In the genomic region with DNA sequence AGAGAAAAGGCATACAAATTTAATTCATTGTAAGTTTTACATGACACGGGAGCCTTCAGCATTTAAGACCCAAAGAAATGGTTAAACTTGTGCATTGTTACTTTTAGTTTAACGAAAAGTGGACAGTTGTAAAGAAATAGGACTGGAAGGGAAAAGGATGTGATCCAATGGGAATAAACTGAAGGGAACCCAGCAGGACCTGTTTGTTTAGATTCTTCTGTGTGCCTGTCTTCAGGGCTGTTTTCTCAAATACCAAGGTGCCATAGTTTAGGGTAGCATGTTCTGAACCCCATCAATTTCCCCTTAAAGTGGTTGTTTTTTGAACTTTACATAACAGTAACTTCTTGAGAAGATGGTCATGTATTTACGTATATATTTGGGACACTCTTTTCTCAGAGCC, we compare ENCODE assay signal across 3 cellular contexts.
A peak's percentile ranks its signal among the peaks of the same experiment; 100 is the strongest.
TF ChIP-seq lines count a peak whose summit lies in the region.

No MANE protein-coding gene starts in this region.

TF ChIP-seq in Ishikawa, 13 proteins besides CTCF, POLR2A, EP300 and RAD21 (continued from another document):
- TF ChIP-seq TEAD4 (IDR thresholded peaks at IDR 0.05) (peak; percentile 62), FOXM1 (IDR thresholded peaks at IDR 0.05; ENCODE audit: borderline replicate concordance, low read depth) (no peak)
- TF ChIP-seq, protein P1, sequence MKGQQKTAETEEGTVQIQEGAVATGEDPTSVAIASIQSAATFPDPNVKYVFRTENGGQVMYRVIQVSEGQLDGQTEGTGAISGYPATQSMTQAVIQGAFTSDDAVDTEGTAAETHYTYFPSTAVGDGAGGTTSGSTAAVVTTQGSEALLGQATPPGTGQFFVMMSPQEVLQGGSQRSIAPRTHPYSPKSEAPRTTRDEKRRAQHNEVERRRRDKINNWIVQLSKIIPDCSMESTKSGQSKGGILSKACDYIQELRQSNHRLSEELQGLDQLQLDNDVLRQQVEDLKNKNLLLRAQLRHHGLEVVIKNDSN (IDR thresholded peaks at IDR 0.05), result no peak

TF ChIP-seq in endothelial cell of umbilical vein, 7 proteins besides CTCF, POLR2A, EP300 and RAD21 (continued from another document):
- TF ChIP-seq, protein P2, sequence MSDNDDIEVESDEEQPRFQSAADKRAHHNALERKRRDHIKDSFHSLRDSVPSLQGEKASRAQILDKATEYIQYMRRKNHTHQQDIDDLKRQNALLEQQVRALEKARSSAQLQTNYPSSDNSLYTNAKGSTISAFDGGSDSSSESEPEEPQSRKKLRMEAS (IDR thresholded peaks at IDR 0.05; ENCODE audit: insufficient read depth, insufficient read length), result no peak
- no peak for TF ChIP-seq FOS (IDR thresholded peaks at IDR 0.05; ENCODE audit: borderline replicate concordance, insufficient read depth, low read length)
- TF ChIP-seq POLR2AphosphoS5 (IDR thresholded peaks at IDR 0.05; ENCODE audit: insufficient read depth, low read depth, low read length), result no peak
- TF ChIP-seq GATA2 (IDR thresholded peaks at IDR 0.05; ENCODE audit: insufficient read depth, insufficient read length, low read depth, low read length), result no peak
- no peak for TF ChIP-seq JUN (IDR thresholded peaks at IDR 0.05; ENCODE audit: borderline replicate concordance, insufficient read depth, insufficient read length, low read depth)
- TF ChIP-seq EZH2 (IDR thresholded peaks at IDR 0.05; ENCODE audit: borderline replicate concordance, low read depth, low read length, severe bottlenecking), result no peak

TF ChIP-seq in WTC11, 78 proteins besides CTCF, POLR2A, EP300 and RAD21 (continued from another document):
- TF ChIP-seq JAZF1 (CRISPR knock-in tag; IDR thresholded peaks at IDR 0.05) (no peak), TP53 (CRISPR knock-in tag; IDR thresholded peaks at IDR 0.05) (no peak), ZNF232 (CRISPR knock-in tag; IDR thresholded peaks at IDR 0.05) (no peak), SOX15 (CRISPR knock-in tag; IDR thresholded peaks at IDR 0.05) (no peak), ZBTB21 (CRISPR knock-in tag; IDR thresholded peaks at IDR 0.05; ENCODE audit: borderline replicate concordance) (no peak), CREB1 (CRISPR knock-in tag; IDR thresholded peaks at IDR 0.05) (no peak)
- TF ChIP-seq, protein P3, sequence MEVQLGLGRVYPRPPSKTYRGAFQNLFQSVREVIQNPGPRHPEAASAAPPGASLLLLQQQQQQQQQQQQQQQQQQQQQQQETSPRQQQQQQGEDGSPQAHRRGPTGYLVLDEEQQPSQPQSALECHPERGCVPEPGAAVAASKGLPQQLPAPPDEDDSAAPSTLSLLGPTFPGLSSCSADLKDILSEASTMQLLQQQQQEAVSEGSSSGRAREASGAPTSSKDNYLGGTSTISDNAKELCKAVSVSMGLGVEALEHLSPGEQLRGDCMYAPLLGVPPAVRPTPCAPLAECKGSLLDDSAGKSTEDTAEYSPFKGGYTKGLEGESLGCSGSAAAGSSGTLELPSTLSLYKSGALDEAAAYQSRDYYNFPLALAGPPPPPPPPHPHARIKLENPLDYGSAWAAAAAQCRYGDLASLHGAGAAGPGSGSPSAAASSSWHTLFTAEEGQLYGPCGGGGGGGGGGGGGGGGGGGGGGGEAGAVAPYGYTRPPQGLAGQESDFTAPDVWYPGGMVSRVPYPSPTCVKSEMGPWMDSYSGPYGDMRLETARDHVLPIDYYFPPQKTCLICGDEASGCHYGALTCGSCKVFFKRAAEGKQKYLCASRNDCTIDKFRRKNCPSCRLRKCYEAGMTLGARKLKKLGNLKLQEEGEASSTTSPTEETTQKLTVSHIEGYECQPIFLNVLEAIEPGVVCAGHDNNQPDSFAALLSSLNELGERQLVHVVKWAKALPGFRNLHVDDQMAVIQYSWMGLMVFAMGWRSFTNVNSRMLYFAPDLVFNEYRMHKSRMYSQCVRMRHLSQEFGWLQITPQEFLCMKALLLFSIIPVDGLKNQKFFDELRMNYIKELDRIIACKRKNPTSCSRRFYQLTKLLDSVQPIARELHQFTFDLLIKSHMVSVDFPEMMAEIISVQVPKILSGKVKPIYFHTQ (CRISPR knock-in tag; IDR thresholded peaks at IDR 0.05), result no peak
- TF ChIP-seq, protein P4, sequence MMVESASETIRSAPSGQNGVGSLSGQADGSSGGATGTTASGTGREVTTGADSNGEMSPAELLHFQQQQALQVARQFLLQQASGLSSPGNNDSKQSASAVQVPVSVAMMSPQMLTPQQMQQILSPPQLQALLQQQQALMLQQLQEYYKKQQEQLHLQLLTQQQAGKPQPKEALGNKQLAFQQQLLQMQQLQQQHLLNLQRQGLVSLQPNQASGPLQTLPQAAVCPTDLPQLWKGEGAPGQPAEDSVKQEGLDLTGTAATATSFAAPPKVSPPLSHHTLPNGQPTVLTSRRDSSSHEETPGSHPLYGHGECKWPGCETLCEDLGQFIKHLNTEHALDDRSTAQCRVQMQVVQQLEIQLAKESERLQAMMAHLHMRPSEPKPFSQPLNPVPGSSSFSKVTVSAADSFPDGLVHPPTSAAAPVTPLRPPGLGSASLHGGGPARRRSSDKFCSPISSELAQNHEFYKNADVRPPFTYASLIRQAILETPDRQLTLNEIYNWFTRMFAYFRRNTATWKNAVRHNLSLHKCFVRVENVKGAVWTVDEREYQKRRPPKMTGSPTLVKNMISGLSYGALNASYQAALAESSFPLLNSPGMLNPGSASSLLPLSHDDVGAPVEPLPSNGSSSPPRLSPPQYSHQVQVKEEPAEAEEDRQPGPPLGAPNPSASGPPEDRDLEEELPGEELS (CRISPR knock-in tag; IDR thresholded peaks at IDR 0.05), result no peak
- TF ChIP-seq, protein P5, sequence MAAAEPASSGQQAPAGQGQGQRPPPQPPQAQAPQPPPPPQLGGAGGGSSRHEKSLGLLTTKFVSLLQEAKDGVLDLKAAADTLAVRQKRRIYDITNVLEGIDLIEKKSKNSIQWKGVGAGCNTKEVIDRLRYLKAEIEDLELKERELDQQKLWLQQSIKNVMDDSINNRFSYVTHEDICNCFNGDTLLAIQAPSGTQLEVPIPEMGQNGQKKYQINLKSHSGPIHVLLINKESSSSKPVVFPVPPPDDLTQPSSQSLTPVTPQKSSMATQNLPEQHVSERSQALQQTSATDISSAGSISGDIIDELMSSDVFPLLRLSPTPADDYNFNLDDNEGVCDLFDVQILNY (CRISPR knock-in tag; IDR thresholded peaks at IDR 0.05), result no peak
- TF ChIP-seq, protein P6, sequence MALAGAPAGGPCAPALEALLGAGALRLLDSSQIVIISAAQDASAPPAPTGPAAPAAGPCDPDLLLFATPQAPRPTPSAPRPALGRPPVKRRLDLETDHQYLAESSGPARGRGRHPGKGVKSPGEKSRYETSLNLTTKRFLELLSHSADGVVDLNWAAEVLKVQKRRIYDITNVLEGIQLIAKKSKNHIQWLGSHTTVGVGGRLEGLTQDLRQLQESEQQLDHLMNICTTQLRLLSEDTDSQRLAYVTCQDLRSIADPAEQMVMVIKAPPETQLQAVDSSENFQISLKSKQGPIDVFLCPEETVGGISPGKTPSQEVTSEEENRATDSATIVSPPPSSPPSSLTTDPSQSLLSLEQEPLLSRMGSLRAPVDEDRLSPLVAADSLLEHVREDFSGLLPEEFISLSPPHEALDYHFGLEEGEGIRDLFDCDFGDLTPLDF (CRISPR knock-in tag; IDR thresholded peaks at IDR 0.05), result no peak
- TF ChIP-seq, protein P7, sequence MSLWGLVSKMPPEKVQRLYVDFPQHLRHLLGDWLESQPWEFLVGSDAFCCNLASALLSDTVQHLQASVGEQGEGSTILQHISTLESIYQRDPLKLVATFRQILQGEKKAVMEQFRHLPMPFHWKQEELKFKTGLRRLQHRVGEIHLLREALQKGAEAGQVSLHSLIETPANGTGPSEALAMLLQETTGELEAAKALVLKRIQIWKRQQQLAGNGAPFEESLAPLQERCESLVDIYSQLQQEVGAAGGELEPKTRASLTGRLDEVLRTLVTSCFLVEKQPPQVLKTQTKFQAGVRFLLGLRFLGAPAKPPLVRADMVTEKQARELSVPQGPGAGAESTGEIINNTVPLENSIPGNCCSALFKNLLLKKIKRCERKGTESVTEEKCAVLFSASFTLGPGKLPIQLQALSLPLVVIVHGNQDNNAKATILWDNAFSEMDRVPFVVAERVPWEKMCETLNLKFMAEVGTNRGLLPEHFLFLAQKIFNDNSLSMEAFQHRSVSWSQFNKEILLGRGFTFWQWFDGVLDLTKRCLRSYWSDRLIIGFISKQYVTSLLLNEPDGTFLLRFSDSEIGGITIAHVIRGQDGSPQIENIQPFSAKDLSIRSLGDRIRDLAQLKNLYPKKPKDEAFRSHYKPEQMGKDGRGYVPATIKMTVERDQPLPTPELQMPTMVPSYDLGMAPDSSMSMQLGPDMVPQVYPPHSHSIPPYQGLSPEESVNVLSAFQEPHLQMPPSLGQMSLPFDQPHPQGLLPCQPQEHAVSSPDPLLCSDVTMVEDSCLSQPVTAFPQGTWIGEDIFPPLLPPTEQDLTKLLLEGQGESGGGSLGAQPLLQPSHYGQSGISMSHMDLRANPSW (CRISPR knock-in tag; conservative IDR thresholded peaks at IDR 0.05; ENCODE audit: low read depth), result no peak
